2 cellular contexts compared by ENCODE assay signal in genomic region chr16:3067929-3068288, GRCh38.
TF ChIP-seq lines count a peak whose summit lies in the region.

No MANE protein-coding gene starts in this region.

TF ChIP-seq in GM12891, 5 proteins besides CTCF, POLR2A, EP300 and RAD21:
- no peak for TF ChIP-seq TAF1 (IDR thresholded peaks at IDR 0.05; ENCODE audit: low read depth, low read length)
- TF ChIP-seq SPI1 (IDR thresholded peaks at IDR 0.05; ENCODE audit: low read depth, low read length): no peak
- TF ChIP-seq POLR2AphosphoS5 (IDR thresholded peaks at IDR 0.05; ENCODE audit: low read depth, low read length): no peak
- no peak for TF ChIP-seq PAX5 (IDR thresholded peaks at IDR 0.05; ENCODE audit: insufficient read depth, low read length, severe bottlenecking)
- no peak for TF ChIP-seq POU2F2 (IDR thresholded peaks at IDR 0.05; ENCODE audit: low read depth, low read length)
TF ChIP-seq in GM12891: peak in this region for 0.

TF ChIP-seq in GM12878, 131 proteins besides CTCF, POLR2A, EP300 and RAD21:
- TF ChIP-seq PAX8 (IDR thresholded peaks at IDR 0.05) (no peak), ZBTB40 (IDR thresholded peaks at IDR 0.05; ENCODE audit: borderline replicate concordance) (no peak), SIN3A (IDR thresholded peaks at IDR 0.05; ENCODE audit: low read depth, low read length) (no peak), NR2C1 (IDR thresholded peaks at IDR 0.05) (no peak)
- TF ChIP-seq, protein P1, sequence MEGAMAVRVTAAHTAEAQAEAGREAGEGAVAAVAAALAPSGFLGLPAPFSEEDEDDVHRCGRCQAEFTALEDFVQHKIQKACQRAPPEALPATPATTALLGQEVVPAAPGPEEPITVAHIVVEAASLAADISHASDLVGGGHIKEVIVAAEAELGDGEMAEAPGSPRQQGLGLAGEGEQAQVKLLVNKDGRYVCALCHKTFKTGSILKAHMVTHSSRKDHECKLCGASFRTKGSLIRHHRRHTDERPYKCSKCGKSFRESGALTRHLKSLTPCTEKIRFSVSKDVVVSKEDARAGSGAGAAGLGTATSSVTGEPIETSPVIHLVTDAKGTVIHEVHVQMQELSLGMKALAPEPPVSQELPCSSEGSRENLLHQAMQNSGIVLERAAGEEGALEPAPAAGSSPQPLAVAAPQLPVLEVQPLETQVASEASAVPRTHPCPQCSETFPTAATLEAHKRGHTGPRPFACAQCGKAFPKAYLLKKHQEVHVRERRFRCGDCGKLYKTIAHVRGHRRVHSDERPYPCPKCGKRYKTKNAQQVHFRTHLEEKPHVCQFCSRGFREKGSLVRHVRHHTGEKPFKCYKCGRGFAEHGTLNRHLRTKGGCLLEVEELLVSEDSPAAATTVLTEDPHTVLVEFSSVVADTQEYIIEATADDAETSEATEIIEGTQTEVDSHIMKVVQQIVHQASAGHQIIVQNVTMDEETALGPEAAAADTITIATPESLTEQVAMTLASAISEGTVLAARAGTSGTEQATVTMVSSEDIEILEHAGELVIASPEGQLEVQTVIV (IDR thresholded peaks at IDR 0.05; ENCODE audit: borderline replicate concordance, partially characterized antibody): no peak
- TF ChIP-seq, protein P2, sequence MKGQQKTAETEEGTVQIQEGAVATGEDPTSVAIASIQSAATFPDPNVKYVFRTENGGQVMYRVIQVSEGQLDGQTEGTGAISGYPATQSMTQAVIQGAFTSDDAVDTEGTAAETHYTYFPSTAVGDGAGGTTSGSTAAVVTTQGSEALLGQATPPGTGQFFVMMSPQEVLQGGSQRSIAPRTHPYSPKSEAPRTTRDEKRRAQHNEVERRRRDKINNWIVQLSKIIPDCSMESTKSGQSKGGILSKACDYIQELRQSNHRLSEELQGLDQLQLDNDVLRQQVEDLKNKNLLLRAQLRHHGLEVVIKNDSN (IDR thresholded peaks at IDR 0.05; ENCODE audit: borderline replicate concordance, extremely low read length, insufficient read depth, low read depth, low read length): no peak
TF ChIP-seq in GM12878: peak in this region for 0.
